Comparison of ENCODE assay signal across 23 cellular contexts in genomic region chr5:119239119-119239417, GRCh38.
"Had no signal": no experiment of that assay in that cellular context is flagged by ENCODE, and none has a peak within 500 bp of the region (broad histone marks: within the 10 kb centered on the region; RNA-seq: fewer than 3 reads in every experiment).

No MANE protein-coding gene starts in this region.

- H3K4me3 ChIP-seq: coronary artery, dorsolateral prefrontal cortex, pancreas, prostate gland, skin epidermis, thoracic aorta, uterus had no signal

- DNase-seq: activated CD4-positive, alpha-beta T cell treated with anti-CD3 and anti-CD28 coated beads, Interleukin-2, amount 50 U/mL, for 1 hour; activated CD4-positive, CD25-positive, alpha-beta regulatory T cell treated with anti-CD3 and anti-CD28 coated beads, Interleukin-2, amount 50 U/mL, for 72 hours; activated effector memory CD4-positive, alpha-beta T cell treated with Interleukin-2 at 50 U/mL for 16 hours; activated naive CD4-positive, alpha-beta T cell treated with anti-CD3 and anti-CD28 coated beads, Interleukin-2, amount 50 U/mL, for 16 hours; brain microvascular endothelial cell; dorsolateral prefrontal cortex; effector memory CD4-positive, alpha-beta T cell; left ventricle myocardium superior; nucleus accumbens; pancreas; retina; stimulated activated CD4-positive, alpha-beta T cell treated with anti-CD3 and anti-CD28 coated beads, Interleukin-12 subunit alpha, Interleukin-12 subunit beta, amount 100 ng/mL, for 4 hours; stimulated activated CD4-positive, alpha-beta T cell treated with anti-CD3 and anti-CD28 coated beads, Interleukin-4, amount 100 ng/mL, for 1 hour; T-helper 2 cell; uterus had no signal

- H3K9me3 ChIP-seq: pancreas, prostate gland, thoracic aorta, uterus had no signal

- H3K27ac Mint-ChIP-seq: type B pancreatic cell had no signal

- H3K36me3 ChIP-seq: brain microvascular endothelial cell, prostate gland, uterus had no signal

- ATAC-seq: left ventricle myocardium superior, pancreas, sciatic nerve, SK-N-SH treated with all-trans-retinoic acid at 6 μM for 48 hours had no signal

- H3K4me3 Mint-ChIP-seq: neural crest cell, type B pancreatic cell had no signal

- H3K27me3 ChIP-seq: brain microvascular endothelial cell, dorsolateral prefrontal cortex, pancreas, uterus had no signal

- H3K4me1 Mint-ChIP-seq: neural crest cell had no signal

- H3K9me3 Mint-ChIP-seq: neural crest cell, type B pancreatic cell had no signal

- H3K27me3 Mint-ChIP-seq: type B pancreatic cell had no signal

- H3K4me1 ChIP-seq: pancreas, prostate gland, uterus had no signal
